8 cellular contexts compared by ENCODE assay signal in the genomic region with DNA sequence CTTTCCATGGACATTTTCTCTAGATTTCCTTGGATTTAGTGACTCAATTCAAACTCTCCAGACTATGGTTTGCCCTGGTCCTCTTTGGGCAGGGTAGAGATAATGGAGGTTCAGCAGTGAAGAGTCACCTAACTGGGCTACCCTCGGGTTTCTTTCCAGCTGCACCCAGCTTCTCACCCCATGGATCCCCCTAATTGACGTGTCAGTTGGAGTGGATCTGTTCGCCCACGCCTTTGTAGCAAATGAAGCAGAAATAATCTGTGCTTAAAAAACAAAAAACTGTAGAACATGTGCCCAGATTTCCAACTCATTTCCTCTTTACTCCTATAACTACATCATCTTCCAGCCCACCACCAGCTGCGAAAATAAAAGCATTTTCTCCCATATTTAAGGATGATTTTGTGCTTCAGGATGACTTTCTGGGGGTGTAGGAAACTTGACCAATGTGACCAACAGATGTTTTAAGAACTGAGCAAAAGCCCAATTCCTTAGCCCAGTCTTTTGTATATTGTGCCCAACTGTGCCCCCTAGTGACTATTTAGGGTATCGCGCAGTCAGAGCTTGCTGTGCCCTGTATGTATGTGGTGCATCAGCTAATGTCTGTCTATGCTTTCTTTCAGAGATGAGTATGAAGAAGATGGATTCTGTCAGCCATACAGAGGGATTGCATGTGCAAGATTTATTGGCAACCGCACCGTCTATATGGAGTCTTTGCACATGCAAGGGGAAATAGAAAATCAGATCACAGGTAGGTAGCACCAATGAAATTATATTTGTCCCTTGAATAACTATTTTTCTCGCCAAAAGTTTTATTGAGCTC.
DNase-seq lines count a peak whose midpoint lies in the region; ATAC-seq, FAIRE-seq and TF ChIP-seq lines count a peak whose summit lies in the region.

No MANE protein-coding gene starts in this region.

- no peaks in the 10 kb centered on the region for H3K9me3 ChIP-seq in gastroesophageal sphincter
- H3K9me3 ChIP-seq in pancreas, result no peaks in the 10 kb centered on the region
- H3K9me3 ChIP-seq in upper lobe of left lung, result no peaks in the 10 kb centered on the region

- H3K36me3 ChIP-seq in gastroesophageal sphincter, result peaks cover 0 to 8% of the 10 kb centered on the region in 2 donors
- H3K36me3 ChIP-seq in pancreas, result no peaks in the 10 kb centered on the region
- no peaks in the 10 kb centered on the region for H3K36me3 ChIP-seq in upper lobe of left lung

- peak; percentile 73 for FAIRE-seq in pancreas (lab: Jason Lieb, UNC)

- peak; percentile 79 to 93 (median 86) for TF ChIP-seq CTCF in gastroesophageal sphincter (IDR thresholded peaks at IDR 0.05)
- TF ChIP-seq CTCF in pancreas (IDR thresholded peaks at IDR 0.05), result peak; percentile 78 to 85 (median 84)
- peak; percentile 66 to 86 (median 79) for TF ChIP-seq CTCF in upper lobe of left lung (IDR thresholded peaks at IDR 0.05)

- DNase-seq in DMS 273 treated with DMSO at 0.1 percent for 48 hours (lab: John Stamatoyannopoulos, UW), result peak; percentile 21
- DNase-seq in LHCN-M2 (ENCODE audit: low read depth), result peak; percentile 96
- DNase-seq in RPMI8226, result peak; percentile 83
- DNase-seq in activated effector memory CD4-positive, alpha-beta T cell treated with anti-CD3 and anti-CD28 coated beads, Interleukin-2, amount 50 U/mL, for 16 hours, result peak; percentile 84
- DNase-seq in pancreas, result peak; percentile 64 to 86 (median 70)
- DNase-seq in upper lobe of left lung, result peak in 1 of 2 donors; percentile 72

- H3K27me3 ChIP-seq in gastroesophageal sphincter (no peaks in the 10 kb centered on the region), pancreas (no peaks in the 10 kb centered on the region), upper lobe of left lung (no peaks in the 10 kb centered on the region)

- TF ChIP-seq POLR2A in gastroesophageal sphincter (IDR thresholded peaks at IDR 0.05), result no peak
- no peak for TF ChIP-seq POLR2A in upper lobe of left lung (IDR thresholded peaks at IDR 0.05)

- WGBS in gastroesophageal sphincter (ENCODE audit: low coverage in 1 of 2), 2 donors, result 30 to 48% methylated on average over 6 to 10 of the region's 10 CpGs
- 37 to 40% methylated on average over 10 of the region's 10 CpGs for WGBS in pancreas, 2 donors
- WGBS in upper lobe of left lung, 2 donors, result 46 to 49% methylated on average over 10 of the region's 10 CpGs

- no peak for TF ChIP-seq EP300 in gastroesophageal sphincter (IDR thresholded peaks at IDR 0.05)
- no peak for TF ChIP-seq EP300 in upper lobe of left lung (IDR thresholded peaks at IDR 0.05)

- H3K4me1 ChIP-seq in gastroesophageal sphincter (peaks cover 0 to 5% (median 0%) of the 10 kb centered on the region in 3 donors), pancreas (no peaks in the 10 kb centered on the region), upper lobe of left lung (peaks cover 0 to 7% (median 5%) of the 10 kb centered on the region in 4 donors)

- ATAC-seq in GM21447 (IDR thresholded peaks at IDR 0.05; ENCODE audit: unreplicated experiment), result peak; percentile 80
- peak; percentile 82 for ATAC-seq in gastroesophageal sphincter
- peak; percentile 84 to 99 (median 94) for ATAC-seq in pancreas
- ATAC-seq in upper lobe of left lung (ENCODE audit: low FRiP score in 2 of 2), result peak; percentile 80 to 91

- intact Hi-C loops in pancreas (cut with DNase I), result loop anchor here in 1 of 3 donors (10.0 kb wide), 2 partner anchors 202 to 362 kb away; a partner anchor contains a TSS

- no peak overlapping the region for H3K27ac ChIP-seq in gastroesophageal sphincter
- H3K27ac ChIP-seq in pancreas, result no peak overlapping the region
- no peak overlapping the region for H3K27ac ChIP-seq in upper lobe of left lung

- H3K4me3 ChIP-seq in gastroesophageal sphincter (no peak overlapping the region), pancreas (no peak overlapping the region), upper lobe of left lung (no peak overlapping the region)
